ENCODE assay signal across 23 cellular contexts in the genomic region with DNA sequence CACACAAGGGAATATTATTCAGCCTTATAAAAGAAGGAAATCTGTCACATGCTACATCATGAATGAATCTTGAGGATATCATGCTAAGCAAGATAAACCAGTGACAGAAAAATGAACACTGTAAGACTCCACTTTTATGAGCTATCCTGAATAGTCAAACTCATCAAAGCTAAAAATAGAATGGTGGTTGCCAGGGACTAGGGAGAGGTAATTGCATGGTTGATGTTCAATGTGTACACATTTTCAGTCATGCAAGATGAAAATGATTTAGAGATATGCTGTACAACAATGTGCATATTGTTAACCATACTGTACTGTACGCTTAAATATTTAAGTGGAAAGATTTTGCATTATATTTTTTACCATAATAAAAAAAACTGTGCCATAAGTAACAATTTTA.
"Had no signal": no experiment of that assay in that cellular context is flagged by ENCODE, and none has a peak within 500 bp of the region (broad histone marks: within the 10 kb centered on the region; RNA-seq: fewer than 3 reads in every experiment).

No MANE protein-coding gene starts in this region.

- ATAC-seq: left colon; left lung; lower lobe of right lung; natural killer cell; right lobe of liver; stimulated activated memory B cell treated with anti-CD40 and anti-IgM and Interleukin-4, amounts not matched to agents 10 μg/mL and 1 μg/mL and 100 μg/mL, for 72 hours; stimulated activated naive CD8-positive, alpha-beta T cell treated with anti-CD3 and anti-CD28 coated beads, Interleukin-15, amount 100 ng/mL, for 72 hours had no signal

- H3K4me1 ChIP-seq: left lung, lower lobe of right lung, right atrium auricular region, tibial nerve, uterus had no signal

- H3K4me2 ChIP-seq: smooth muscle cell had no signal

- H3K27me3 ChIP-seq: left lung, ovary, right atrium auricular region, right lobe of liver, tibial nerve, uterus had no signal

- DNase-seq: kidney; left colon; left lung; lower lobe of right lung; mammary epithelial cell; mesenchymal stem cell; naive B cell; natural killer cell; nephron progenitor cell; ovary; right lobe of liver; stimulated activated CD4-positive, alpha-beta T cell treated with anti-CD3 and anti-CD28 coated beads, Interleukin-1b, Interleukin-23, amount 100 ng/mL, for 48 hours; stimulated activated CD4-positive, alpha-beta T cell treated with anti-CD3 and anti-CD28 coated beads, Interleukin-2, amount 100 ng/mL, for 48 hours; stimulated activated CD4-positive, alpha-beta T cell treated with anti-CD3 and anti-CD28 coated beads, Interleukin-4, amount 100 ng/mL, for 4 hours; stimulated activated CD8-positive, alpha-beta memory T cell treated with anti-CD3 and anti-CD28 coated beads, Interleukin-4, amount 100 ng/mL, for 48 hours; stimulated activated naive CD4-positive, alpha-beta T cell treated with Interleukin-2 at 50 U/mL for 16 hours; stimulated activated naive CD8-positive, alpha-beta T cell treated with anti-CD3 and anti-CD28 coated beads, Interleukin-15, amount 100 ng/mL, for 72 hours; substantia nigra; uterus had no signal

- H3K4me3 ChIP-seq: left lung, lower lobe of right lung, ovary, right atrium auricular region, right lobe of liver, smooth muscle cell, tibial nerve, uterus had no signal

- H3K27ac ChIP-seq: left lung, lower lobe of right lung, ovary, right atrium auricular region, right lobe of liver, tibial nerve, uterus had no signal

- H3K36me3 ChIP-seq: left lung, lower lobe of right lung, ovary, right atrium auricular region, right lobe of liver, tibial nerve, uterus had no signal

- H3K9me3 ChIP-seq: left lung, lower lobe of right lung, ovary, right atrium auricular region, right lobe of liver, tibial nerve, uterus had no signal
